21 cellular contexts compared by ENCODE assay signal in genomic region chr1:34744851-34745250, GRCh38. TPM values are rescaled to one million over a fixed set of nuclear protein-coding genes. Genes with fewer than 3 reads are reported as not detected.
DNase-seq lines count a peak whose midpoint lies in the region; TF ChIP-seq lines count a peak whose summit lies in the region.
"Had no signal": no experiment of that assay in that cellular context is flagged by ENCODE, and none has a peak within 500 bp of the region (broad histone marks: within the 10 kb centered on the region; RNA-seq: fewer than 3 reads in every experiment).

No MANE protein-coding gene starts in this region.

- peaks cover 0 to 7% (median 3%) of the 10 kb centered on the region in 4 donors for H3K4me1 ChIP-seq in sigmoid colon
- H3K4me1 ChIP-seq in colonic mucosa, result no peaks in the 10 kb centered on the region
- H3K4me1 ChIP-seq: A549; BE2C; BLaER1 treated with 17β-estradiol and CSF1 and Interleukin-3, amounts not matched to agents 10 nM and 100 nM had no signal

- no peak overlapping the region for H3K27ac ChIP-seq in sigmoid colon
- H3K27ac ChIP-seq in colonic mucosa, result no peak overlapping the region
- H3K27ac ChIP-seq: 22Rv1; A549; BLaER1 treated with 17β-estradiol and CSF1 and Interleukin-3, amounts not matched to agents 10 nM and 100 nM had no signal

- intact Hi-C loops in sigmoid colon (cut with DNase I) (no loop called here), colonic mucosa (cut with DNase I) (loop anchor here (5.0 kb wide), 4 partner anchors 143 to 1113 kb away; no protein-coding TSS in a partner anchor)

- DNase-seq in activated effector memory CD4-positive, alpha-beta T cell treated with anti-CD3 and anti-CD28 coated beads, Interleukin-2, amount 50 U/mL, for 16 hours, result peak; percentile 36
- DNase-seq in activated effector memory CD4-positive, alpha-beta T cell treated with Interleukin-2 at 50 U/mL for 16 hours, result no peak
- peak; percentile 3 for DNase-seq in mesenteric fat pad (ENCODE audit: low spot score)
- DNase-seq in sigmoid colon, result peak; percentile 20
- DNase-seq in colonic mucosa, result no peak
- DNase-seq in UCSD-AML1 (lab: John Stamatoyannopoulos, UW; ENCODE audit: unreplicated experiment), result no peak
- DNase-seq: ACHN; AML-193; BE2C; CD4-positive, alpha-beta T cell; DMS 273 treated with DMSO at 0.1 percent for 48 hours; DMS79; EL; GDM1; GOT3; HCEC 1CT had no signal

- 79 to 88% methylated on average over 3 of the region's 3 CpGs for WGBS in sigmoid colon, 2 donors

- no peak for TF ChIP-seq CTCF in sigmoid colon (IDR thresholded peaks at IDR 0.05)
- no peak for TF ChIP-seq CTCF in colonic mucosa (IDR thresholded peaks at IDR 0.05)

- TF ChIP-seq EP300 in sigmoid colon (IDR thresholded peaks at IDR 0.05), result no peak

- H3K9me3 ChIP-seq in sigmoid colon (no peaks in the 10 kb centered on the region), colonic mucosa (no peaks in the 10 kb centered on the region)
- H3K9me3 ChIP-seq: A549; BE2C; BLaER1 treated with 17β-estradiol and CSF1 and Interleukin-3, amounts not matched to agents 10 nM and 100 nM had no signal

- H3K27me3 ChIP-seq in sigmoid colon (peaks cover 0 to 30% (median 5%) of the 10 kb centered on the region in 3 donors), colonic mucosa (no peaks in the 10 kb centered on the region)
- H3K27me3 ChIP-seq: BE2C; BLaER1 treated with 17β-estradiol and CSF1 and Interleukin-3, amounts not matched to agents 10 nM and 100 nM had no signal

- no peak for TF ChIP-seq POLR2A in sigmoid colon (IDR thresholded peaks at IDR 0.05)

- no peak overlapping the region for H3K4me3 ChIP-seq in sigmoid colon
- H3K4me3 ChIP-seq in colonic mucosa, result no peak overlapping the region
- H3K4me3 ChIP-seq: A549; BLaER1 treated with 17β-estradiol and CSF1 and Interleukin-3, amounts not matched to agents 10 nM and 100 nM had no signal

- no peak overlapping the region for H3K9ac ChIP-seq in colonic mucosa (ENCODE audit: low read depth in 2 of 2, low read length in 2 of 2)
- H3K9ac ChIP-seq: BLaER1 treated with 17β-estradiol and CSF1 and Interleukin-3, amounts not matched to agents 10 nM and 100 nM had no signal

- H3K36me3 ChIP-seq in sigmoid colon (no peaks in the 10 kb centered on the region), colonic mucosa (no peaks in the 10 kb centered on the region)
- H3K36me3 ChIP-seq: BE2C; BLaER1 treated with 17β-estradiol and CSF1 and Interleukin-3, amounts not matched to agents 10 nM and 100 nM had no signal

RNA-seq across cellular contexts. Expression of gene GJB5, which starts 10.0 kb away (rescaled TPM):
- total RNA-seq in mesenteric fat pad, result not detected
- not detected for total RNA-seq in sigmoid colon
- polyA plus RNA-seq in sigmoid colon, result under 1 TPM in 1 of 3 donors, not detected in 2; 0.69 TPM
- total RNA-seq in colonic mucosa, result under 1 TPM in 1 of 2 donors, not detected in 1; 0.42 TPM
- total RNA-seq: CD4-positive, alpha-beta T cell; CD8-positive, alpha-beta memory T cell had no signal
- polyA plus RNA-seq: CD8-positive, alpha-beta memory T cell had no signal

RNA-seq across cellular contexts. Expression of gene GJB4, which starts 14.7 kb away (rescaled TPM):
- total RNA-seq in mesenteric fat pad (not detected), sigmoid colon (not detected), colonic mucosa (under 1 TPM; 0.08 to 0.44 TPM)
- under 1 TPM in 1 of 3 donors, not detected in 2; 0.39 TPM for polyA plus RNA-seq in sigmoid colon
- total RNA-seq: CD4-positive, alpha-beta T cell; CD8-positive, alpha-beta memory T cell had no signal
- polyA plus RNA-seq: A549; CD14-positive monocyte; CD8-positive, alpha-beta memory T cell had no signal

RNA-seq across cellular contexts. Expression of gene GJB3, which starts 36.2 kb away (rescaled TPM):
- total RNA-seq in mesenteric fat pad (not detected), sigmoid colon (not detected), colonic mucosa (10 to 100 TPM in 1 of 2 donors, 1 to 10 TPM in 1; 7.5 to 20.7 TPM)
- 10 to 100 TPM in 1 of 3 donors, 1 to 10 TPM in 2; 1.2 to 11.0 (median 1.8) TPM for polyA plus RNA-seq in sigmoid colon
- total RNA-seq: CD4-positive, alpha-beta T cell; CD8-positive, alpha-beta memory T cell had no signal
- polyA plus RNA-seq: CD14-positive monocyte; CD8-positive, alpha-beta memory T cell had no signal

RNA-seq across cellular contexts. Expression of gene GJA4, which starts 47.9 kb away (rescaled TPM):
- total RNA-seq in mesenteric fat pad, result 26.4 TPM
- 10 to 100 TPM in 1 of 4 donors, 1 to 10 TPM in 3; 3.3 to 14.7 (median 7.6) TPM for total RNA-seq in sigmoid colon
- 1 to 10 TPM in 1 of 3 donors, under 1 TPM in 1, not detected in 1; 0.60 to 8.3 TPM for polyA plus RNA-seq in sigmoid colon
- 1 to 10 TPM; 2.3 to 3.5 TPM for total RNA-seq in colonic mucosa
- total RNA-seq: CD4-positive, alpha-beta T cell; CD8-positive, alpha-beta memory T cell had no signal
- polyA plus RNA-seq: A549; CD14-positive monocyte; CD8-positive, alpha-beta memory T cell had no signal

Comparison
In these comparisons a context has a peak if more than half of its experiments do, and no peak if none do; other contexts are left out.
1. DNase-seq: peak in activated effector memory CD4-positive, alpha-beta T cell treated with anti-CD3 and anti-CD28 coated beads, Interleukin-2, amount 50 U/mL, for 16 hours (single experiment), mesenteric fat pad (single experiment) and sigmoid colon (single experiment); none in activated effector memory CD4-positive, alpha-beta T cell treated with Interleukin-2 at 50 U/mL for 16 hours (single experiment), colonic mucosa (single experiment) and UCSD-AML1 (single experiment).